Comparison of ENCODE assay signal across 9 cellular contexts in the genomic region with DNA sequence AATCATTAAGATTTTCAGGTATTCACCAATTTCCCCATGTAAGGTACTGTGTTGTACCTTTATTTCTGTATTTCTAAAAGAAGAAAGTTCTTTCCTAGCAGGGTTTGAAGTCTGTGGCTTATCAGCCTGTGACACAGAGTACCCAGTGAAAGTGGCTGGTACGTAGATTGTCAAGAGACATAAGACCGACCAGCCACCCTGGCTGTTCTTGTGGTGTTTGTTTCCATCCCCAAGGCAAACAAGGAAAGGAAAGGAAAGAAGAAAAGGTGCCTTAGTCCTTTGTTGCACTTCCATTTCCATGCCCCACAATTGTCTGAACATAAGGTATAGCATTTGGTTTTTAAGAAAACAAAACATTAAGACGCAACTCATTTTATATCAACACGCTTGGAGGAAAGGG. TPM values are rescaled to one million over a fixed set of nuclear protein-coding genes. Genes with fewer than 3 reads are reported as not detected.
"Had no signal": no experiment of that assay in that cellular context is flagged by ENCODE, and none has a peak within 500 bp of the region (broad histone marks: within the 10 kb centered on the region; RNA-seq: fewer than 3 reads in every experiment).

No MANE protein-coding gene starts in this region.

- H3K27ac Mint-ChIP-seq: GM23338 had no signal

- H3K9me3 Mint-ChIP-seq: GM23338, H9 had no signal

- ATAC-seq: GM23338 had no signal

- H3K4me3 ChIP-seq: GM23338, K562 had no signal

- DNase-seq: H9, HCEC 1CT, IMR-90 had no signal

- H3K4me3 Mint-ChIP-seq: GM23338, H9 had no signal

- FAIRE-seq: H1, H54, HTR-8/SVneo, K562 had no signal

RNA-seq across cellular contexts. Expression of gene SMIM28, which starts 40.6 kb away (rescaled TPM):
- total RNA-seq: GM23338, H1, H9, HT-29, IMR-90, K562 had no signal
- polyA plus RNA-seq: GM23338, H1, IMR-90, K562 had no signal
